ENCODE assay signal across 17 cellular contexts in genomic region chr22:31898406-31898805, GRCh38.
"Had no signal": no experiment of that assay in that cellular context is flagged by ENCODE, and none has a peak within 500 bp of the region (broad histone marks: within the 10 kb centered on the region; RNA-seq: fewer than 3 reads in every experiment).

No MANE protein-coding gene starts in this region.

- H3K27ac ChIP-seq: left ventricle myocardium inferior, neutrophil, parathyroid adenoma, thyroid gland had no signal

- H3K79me2 ChIP-seq: parathyroid adenoma had no signal

- ATAC-seq: activated CD8-positive, alpha-beta T cell treated with anti-CD3 and anti-CD28 coated beads, Interleukin-2, amount 10 ng/mL, durations not matched to agents 7 days and 5 days; activated T-cell treated with anti-CD3 and anti-CD28 coated beads, Interleukin-2, amount 50 U/mL, for 4 hours; sciatic nerve; SK-N-SH treated with all-trans-retinoic acid at 6 μM for 48 hours; stimulated activated memory B cell treated with anti-CD40 and anti-IgM and Interleukin-4, amounts not matched to agents 10 μg/mL and 1 μg/mL and 100 μg/mL, for 72 hours had no signal

- H2AFZ ChIP-seq: parathyroid adenoma had no signal

- H3K4me3 ChIP-seq: left ventricle myocardium inferior, smooth muscle cell, thyroid gland had no signal

- H3K4me1 ChIP-seq: left ventricle myocardium inferior, parathyroid adenoma, thyroid gland had no signal

- DNase-seq: activated CD4-positive, alpha-beta T cell treated with anti-CD3 and anti-CD28 coated beads, Interleukin-2, amount 10 ng/mL, durations not matched to agents 7 days and 5 days; activated CD8-positive, alpha-beta T cell treated with anti-CD3 and anti-CD28 coated beads, Interleukin-2, amount 10 ng/mL, durations not matched to agents 7 days and 5 days; activated naive CD4-positive, alpha-beta T cell treated with anti-CD3 and anti-CD28 coated beads for 36 hours; activated T-cell treated with anti-CD3 and anti-CD28 coated beads, Interleukin-2, amount 50 U/mL, for 4 hours; erythroblast; left ventricle myocardium inferior; mammary epithelial cell; stimulated activated CD4-positive, alpha-beta T cell treated with anti-CD3 and anti-CD28 coated beads, Interleukin-4, amount 100 ng/mL, for 4 hours; T-helper 1 cell; T1000; thyroid gland had no signal

- H3K4me2 ChIP-seq: smooth muscle cell had no signal

- H3K27me3 ChIP-seq: neutrophil, thyroid gland had no signal

- H3K9ac ChIP-seq: parathyroid adenoma had no signal

- H3K9me3 ChIP-seq: left ventricle myocardium inferior, neutrophil, thyroid gland had no signal
